Comparison of ENCODE assay signal across 10 cellular contexts in genomic region chr2:10329584-10329879, GRCh38. TPM values are rescaled to one million over a fixed set of nuclear protein-coding genes. Genes with fewer than 3 reads are reported as not detected.
A peak's percentile ranks its signal among the peaks of the same experiment; 100 is the strongest.
DNase-seq lines count a peak whose midpoint lies in the region; ATAC-seq and TF ChIP-seq lines count a peak whose summit lies in the region.
"Had no signal": no experiment of that assay in that cellular context is flagged by ENCODE, and none has a peak within 500 bp of the region (broad histone marks: within the 10 kb centered on the region; RNA-seq: fewer than 3 reads in every experiment).

No MANE protein-coding gene starts in this region.

- H3K36me3 ChIP-seq in OCI-LY3 (replicated peaks; ENCODE audit: low read depth, low read length) (no peaks in the 10 kb centered on the region), suprapubic skin (no peaks in the 10 kb centered on the region)

- WGBS in suprapubic skin: 87% methylated on average over 5 of the region's 5 CpGs

- 0 out of 2 replicates have a peak, but pooled peaks cover 7% of the 10 kb centered on the region for H4K20me1 ChIP-seq in OCI-LY3 (ENCODE audit: insufficient read depth, low read length)

- no peak for TF ChIP-seq POLR2A in suprapubic skin (IDR thresholded peaks at IDR 0.05)

- H3K36me3 Mint-ChIP-seq in CD4-positive, alpha-beta T cell (ENCODE audit: low read depth): peaks cover 18% of the 10 kb centered on the region
- H3K36me3 Mint-ChIP-seq in central memory CD8-positive, alpha-beta T cell (ENCODE audit: insufficient read depth): peaks cover 14% of the 10 kb centered on the region
- H3K36me3 Mint-ChIP-seq in nephron (ENCODE audit: low read depth): no peaks in the 10 kb centered on the region

- DNase-seq in CD4-positive, alpha-beta T cell: no peak
- DNase-seq in central memory CD8-positive, alpha-beta T cell (ENCODE audit: low spot score in 2 of 2): no peak
- no peak for DNase-seq in NCI-H774 (lab: John Stamatoyannopoulos, UW)
- DNase-seq in suprapubic skin (ENCODE audit: low spot score in 2 of 2): no peak
- no peak for DNase-seq in NCI-H2196 (lab: John Stamatoyannopoulos, UW; ENCODE audit: unreplicated experiment)
- DNase-seq: activated CD4-positive, CD25-positive, alpha-beta regulatory T cell treated with anti-CD3 and anti-CD28 coated beads, Interleukin-2, amount 50 U/mL, for 72 hours; NCI-H1436 had no signal

- no peaks in the 10 kb centered on the region for H3K27me3 Mint-ChIP-seq in CD4-positive, alpha-beta T cell
- H3K27me3 Mint-ChIP-seq in central memory CD8-positive, alpha-beta T cell: no peaks in the 10 kb centered on the region
- peaks cover 19% of the 10 kb centered on the region for H3K27me3 Mint-ChIP-seq in nephron (ENCODE audit: low read depth)

- no peaks in the 10 kb centered on the region for H3K9me3 Mint-ChIP-seq in CD4-positive, alpha-beta T cell
- no peaks in the 10 kb centered on the region for H3K9me3 Mint-ChIP-seq in central memory CD8-positive, alpha-beta T cell
- no peaks in the 10 kb centered on the region for H3K9me3 Mint-ChIP-seq in nephron

- H3K27me3 ChIP-seq in CD4-positive, alpha-beta T cell (ENCODE audit: control insufficient read depth, insufficient read depth, low read length): no peaks in the 10 kb centered on the region
- H3K27me3 ChIP-seq in OCI-LY3 (ENCODE audit: low read depth, low read length): peaks cover 4% of the 10 kb centered on the region; the same call in 1 of the 2 replicates
- H3K27me3 ChIP-seq in suprapubic skin: no peaks in the 10 kb centered on the region

- H3K27ac Mint-ChIP-seq in CD4-positive, alpha-beta T cell: peak overlapping the region; percentile 94
- peak overlapping the region; percentile 99 for H3K27ac Mint-ChIP-seq in central memory CD8-positive, alpha-beta T cell (ENCODE audit: low read depth)
- H3K27ac Mint-ChIP-seq in nephron: peak overlapping the region; percentile 25 to 69 (median 54)

- H3K4me1 ChIP-seq in OCI-LY3 (ENCODE audit: low read length): peaks cover 48% of the 10 kb centered on the region
- H3K4me1 ChIP-seq in suprapubic skin: peaks cover 39% of the 10 kb centered on the region

- no peak for ATAC-seq in CD4-positive, alpha-beta T cell (ENCODE audit: poor library complexity)
- no peak for ATAC-seq in central memory CD8-positive, alpha-beta T cell (replicated peaks; ENCODE audit: extremely low read depth, poor library complexity, severe bottlenecking)
- no peak for ATAC-seq in HG03378 (IDR thresholded peaks at IDR 0.05; ENCODE audit: unreplicated experiment)

- TF ChIP-seq CTCF in CD4-positive, alpha-beta T cell (IDR thresholded peaks at IDR 0.05): no peak
- TF ChIP-seq CTCF in OCI-LY3 (IDR thresholded peaks at IDR 0.05; ENCODE audit: low read depth, low read length): no peak
- TF ChIP-seq CTCF in nephron (IDR thresholded peaks at IDR 0.05; ENCODE audit: unreplicated experiment in 3 of 3): no peak
- TF ChIP-seq CTCF in suprapubic skin (IDR thresholded peaks at IDR 0.05): no peak

- peak overlapping the region; percentile 99 for H3K4me2 ChIP-seq in OCI-LY3 (ENCODE audit: low read length)

- H3K4me3 Mint-ChIP-seq in CD4-positive, alpha-beta T cell: peak overlapping the region; percentile 91
- peak overlapping the region; percentile 98 for H3K4me3 Mint-ChIP-seq in central memory CD8-positive, alpha-beta T cell
- H3K4me3 Mint-ChIP-seq in nephron: no peak overlapping the region

- POLR2A ChIA-PET in CD4-positive, alpha-beta T cell (lab: Charles Lee): interaction anchor here (0.9 to 11.1 kb wide), 9 partner anchors 23 to 285 kb away, joined by 3 to 230 read pairs (median 7); partner anchors contain the start of genes HPCAL1 and ODC1

- H3K9me3 ChIP-seq in CD4-positive, alpha-beta T cell (ENCODE audit: control insufficient read depth, low read length): no peaks in the 10 kb centered on the region
- H3K9me3 ChIP-seq in OCI-LY3 (ENCODE audit: insufficient read depth, low read length) (no peaks in the 10 kb centered on the region), suprapubic skin (no peaks in the 10 kb centered on the region)

- intact Hi-C loops in CD4-positive, alpha-beta T cell (cut with DNase I, micrococcal nuclease): loop anchor here in 1 of 2 experiments (2.0 kb wide), 1 partner anchor 25 kb away; no protein-coding TSS in a partner anchor

- peak overlapping the region; percentile 95 for H3K27ac ChIP-seq in CD4-positive, alpha-beta T cell (ENCODE audit: low read depth, low read length)
- no peak overlapping the region for H3K27ac ChIP-seq in OCI-LY3 (ENCODE audit: low read length)
- H3K27ac ChIP-seq in suprapubic skin: no peak overlapping the region

- H2AFZ ChIP-seq in OCI-LY3 (ENCODE audit: low read depth, low read length): 0 out of 2 replicates have a peak overlapping the region, but pooled peaks have one; percentile 43

- H3K9ac ChIP-seq in OCI-LY3 (ENCODE audit: low read length): no peak overlapping the region

- H3K4me1 Mint-ChIP-seq in CD4-positive, alpha-beta T cell (ENCODE audit: low read depth): peaks cover 91% of the 10 kb centered on the region
- peaks cover 86% of the 10 kb centered on the region for H3K4me1 Mint-ChIP-seq in central memory CD8-positive, alpha-beta T cell
- H3K4me1 Mint-ChIP-seq in nephron: peaks cover 63% of the 10 kb centered on the region

- 0 out of 2 replicates have a peak, but pooled peaks cover 3% of the 10 kb centered on the region for H3K79me2 ChIP-seq in OCI-LY3 (ENCODE audit: low read length)

- H3K4me3 ChIP-seq in OCI-LY3 (ENCODE audit: low read length) (no peak overlapping the region), suprapubic skin (no peak overlapping the region)

- CTCF ChIA-PET in CD4-positive, alpha-beta T cell (lab: Charles Lee): interaction anchor here (1.3 to 6.3 kb wide), 3 partner anchors 12 to 79 kb away, joined by 5 to 70 read pairs (median 6); partner anchors contain the start of gene HPCAL1

- no peak for TF ChIP-seq EP300 in suprapubic skin (IDR thresholded peaks at IDR 0.05)

RNA-seq across cellular contexts. Expression of gene HPCAL1, which starts 26.8 kb away (rescaled TPM):
- total RNA-seq in CD4-positive, alpha-beta T cell: 10 to 100 TPM; 24.9 to 27.9 TPM
- 10 to 100 TPM; 27.7 to 40.7 (median 35.3) TPM for total RNA-seq in suprapubic skin

Comparison
In these comparisons a context has a peak if more than half of its experiments do, and no peak if none do; other contexts are left out.
1. H3K4me3 Mint-ChIP-seq: peak in CD4-positive, alpha-beta T cell (single experiment) and central memory CD8-positive, alpha-beta T cell (single experiment); none in nephron (0 of 3).
2. Peak in every context shown above with its lines, with median percentiles within 50 percentile points of each other: H3K27ac Mint-ChIP-seq.